ENCODE assay signal across 10 cellular contexts in genomic region chr1:8082945-8083344, GRCh38. TPM values are rescaled to one million over a fixed set of nuclear protein-coding genes. Genes with fewer than 3 reads are reported as not detected.
DNase-seq lines count a peak whose midpoint lies in the region; ATAC-seq, FAIRE-seq and TF ChIP-seq lines count a peak whose summit lies in the region.
"Had no signal": no experiment of that assay in that cellular context is flagged by ENCODE, and none has a peak within 500 bp of the region (broad histone marks: within the 10 kb centered on the region; RNA-seq: fewer than 3 reads in every experiment).

No MANE protein-coding gene starts in this region.

- WGBS in pancreas, 2 donors = 58 to 71% methylated on average over 2 of the region's 2 CpGs

- H3K36me3 ChIP-seq in pancreas (no peaks in the 10 kb centered on the region), kidney (ENCODE audit: control insufficient read depth in 1 of 2, insufficient read depth in 2 of 2, low read length in 2 of 2) (no peaks in the 10 kb centered on the region)
- H3K36me3 ChIP-seq: BLaER1, vagina had no signal

- no peak for TF ChIP-seq POLR2A in GM12891 (IDR thresholded peaks at IDR 0.05; ENCODE audit: low read depth, low read length)

- FAIRE-seq in pancreas (lab: Jason Lieb, UNC) (no peak), kidney (lab: Jason Lieb, UNC) (no peak), GM12891 (lab: Jason Lieb, UNC) (no peak)

- DNase-seq in AG09309 (ENCODE audit: low read depth) = peak; percentile 77
- peak; percentile 63 for DNase-seq in NCI-H226
- DNase-seq in fibroblast of peridontal ligament (ENCODE audit: extremely low read depth) = peak; percentile 88
- DNase-seq in pancreas = no peak
- DNase-seq in kidney = no peak
- no peak for DNase-seq in GM12891 (ENCODE audit: insufficient read length, low spot score)

- intact Hi-C loops in pancreas (cut with DNase I) = no loop called here
- intact Hi-C loops in kidney (cut with DNase I) = no loop called here

- no peaks in the 10 kb centered on the region for H3K27me3 ChIP-seq in pancreas
- H3K27me3 ChIP-seq: BLaER1, vagina had no signal

- H3K27ac ChIP-seq in pancreas = peak overlapping the region in 2 of 4 donors; percentile 48 to 65
- H3K27ac ChIP-seq in kidney (ENCODE audit: low read depth in 2 of 2, low read length in 2 of 2) = no peak overlapping the region
- H3K27ac ChIP-seq: BLaER1, vagina had no signal

- H3K9me3 ChIP-seq in pancreas (no peaks in the 10 kb centered on the region), kidney (ENCODE audit: control insufficient read depth in 1 of 2, low read length in 2 of 2) (no peaks in the 10 kb centered on the region)
- H3K9me3 ChIP-seq: vagina had no signal

- ATAC-seq in pancreas (peak in 3 of 4 donors; percentile 22 to 53 (median 30)), GM18498 (IDR thresholded peaks at IDR 0.05; ENCODE audit: unreplicated experiment) (no peak), GM21381 (IDR thresholded peaks at IDR 0.05; ENCODE audit: unreplicated experiment) (no peak)

- no peak overlapping the region for H3K9ac ChIP-seq in kidney (ENCODE audit: low read length in 2 of 2)
- H3K9ac ChIP-seq: BLaER1 had no signal

- H3K4me3 ChIP-seq in AG09309 (ENCODE audit: control insufficient read depth, low read depth, low read length) (no peak overlapping the region), pancreas (no peak overlapping the region), kidney (ENCODE audit: low read length in 2 of 2) (no peak overlapping the region)
- H3K4me3 ChIP-seq: BLaER1, vagina had no signal

- H3K4me1 ChIP-seq in pancreas (peaks cover 13 to 19% (median 18%) of the 10 kb centered on the region in 3 donors), kidney (ENCODE audit: control insufficient read depth in 1 of 2, insufficient read depth in 1 of 2, low read depth in 1 of 2, low read length in 2 of 2) (peaks cover 4 to 6% of the 10 kb centered on the region in 2 donors)
- H3K4me1 ChIP-seq: BLaER1 had no signal

- TF ChIP-seq CTCF in AG09309 (IDR thresholded peaks at IDR 0.05; ENCODE audit: control insufficient read depth, insufficient read depth, low read depth, low read length, missing control alignments) (no peak), pancreas (IDR thresholded peaks at IDR 0.05) (no peak), kidney (IDR thresholded peaks at IDR 0.05; ENCODE audit: borderline replicate concordance, extremely low read depth, insufficient read depth) (no peak)

TF ChIP-seq in GM12891, 5 proteins besides CTCF, POLR2A, EP300 and RAD21:
- TF ChIP-seq PAX5 (IDR thresholded peaks at IDR 0.05; ENCODE audit: insufficient read depth, low read length, severe bottlenecking) = no peak
- TF ChIP-seq TAF1 (IDR thresholded peaks at IDR 0.05; ENCODE audit: low read depth, low read length) = no peak
- no peak for TF ChIP-seq POLR2AphosphoS5 (IDR thresholded peaks at IDR 0.05; ENCODE audit: low read depth, low read length)
- no peak for TF ChIP-seq POU2F2 (IDR thresholded peaks at IDR 0.05; ENCODE audit: low read depth, low read length)
- TF ChIP-seq SPI1 (IDR thresholded peaks at IDR 0.05; ENCODE audit: low read depth, low read length) = no peak
TF ChIP-seq in GM12891: peak in this region for 0.

RNA-seq across cellular contexts. Expression of gene ERRFI1, which starts 56.8 kb away (rescaled TPM):
- 100 to 1,000 TPM in 3 of 6 donors, 10 to 100 TPM in 3; 36.4 to 392 (median 81.7) TPM for total RNA-seq in pancreas
- polyA plus RNA-seq in pancreas = 100 to 1,000 TPM in 1 of 2 donors, 10 to 100 TPM in 1; 88.2 to 129 TPM
- 71.3 TPM for total RNA-seq in kidney
- polyA plus RNA-seq in kidney (ENCODE audit: insufficient read depth, low read depth, low replicate concordance) = 25.0 TPM
- 3.6 TPM for polyA plus RNA-seq in GM12891 (2012; ENCODE audit: low read depth, missing spikeins)

Comparison
In these comparisons a context has a peak if more than half of its experiments do, and no peak if none do; other contexts are left out.
1. DNase-seq: peak in AG09309 (single experiment), NCI-H226 (single experiment) and fibroblast of peridontal ligament (single experiment); none in pancreas (0 of 6), kidney (single experiment) and GM12891 (single experiment).
2. ATAC-seq: peak in pancreas (3 of 4); none in GM18498 (single experiment) and GM21381 (single experiment).